24 cellular contexts compared by ENCODE assay signal in the genomic region with DNA sequence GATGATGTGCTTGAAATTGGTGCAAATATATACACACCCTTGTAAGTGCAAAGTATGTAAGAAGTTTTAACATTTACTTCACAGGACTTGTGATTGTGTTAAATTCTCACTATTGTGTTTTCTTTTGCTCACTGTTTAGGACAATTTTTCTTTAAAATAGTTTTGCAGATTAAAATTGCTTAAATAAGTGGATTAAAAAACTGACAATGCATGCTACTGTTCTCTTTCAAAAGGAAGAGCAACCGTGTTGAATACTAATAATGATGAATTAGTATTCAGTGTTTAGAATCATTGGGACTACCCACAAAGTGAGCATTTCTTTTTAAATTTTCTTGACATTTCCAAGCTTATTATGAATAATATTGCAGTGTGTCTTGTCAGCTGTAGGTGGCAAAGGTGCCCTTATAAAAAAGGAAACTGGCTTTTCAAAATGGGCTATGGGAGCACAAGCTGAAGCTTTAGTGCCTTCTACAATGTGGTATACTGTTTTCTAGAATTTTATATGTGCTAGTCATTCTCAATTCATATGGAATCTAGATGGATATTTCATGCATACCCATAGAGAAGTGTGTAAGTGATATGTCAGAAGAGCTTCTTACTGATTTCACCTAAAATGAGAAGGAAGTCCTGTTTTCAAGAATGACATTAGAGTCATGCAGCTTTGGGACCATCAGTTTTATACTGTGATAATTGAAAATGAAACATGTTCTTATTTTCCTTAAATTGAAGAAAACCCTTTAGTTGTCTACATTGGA.
"Had no signal": no experiment of that assay in that cellular context is flagged by ENCODE, and none has a peak within 500 bp of the region (broad histone marks: within the 10 kb centered on the region; RNA-seq: fewer than 3 reads in every experiment).

No MANE protein-coding gene starts in this region.

- H3K9me3 Mint-ChIP-seq: memory B cell; naive B cell; neural progenitor cell; stimulated activated naive CD8-positive, alpha-beta T cell treated with anti-CD3 and anti-CD28 coated beads, Interleukin-15, amount 100 ng/mL, for 72 hours had no signal

- H3K4me1 Mint-ChIP-seq: activated CD8-positive, alpha-beta memory T cell treated with anti-CD3 and anti-CD28 coated beads, Interleukin-2, amount 10 ng/mL, durations not matched to agents 7 days and 5 days; memory B cell; naive B cell; neural progenitor cell had no signal

- ATAC-seq: activated CD8-positive, alpha-beta memory T cell treated with anti-CD3 and anti-CD28 coated beads, Interleukin-2, amount 10 ng/mL, durations not matched to agents 7 days and 5 days; mucosa of descending colon; sciatic nerve; stimulated activated naive CD8-positive, alpha-beta T cell treated with anti-CD3 and anti-CD28 coated beads, Interleukin-15, amount 100 ng/mL, for 72 hours; upper lobe of right lung had no signal

- H3K4me1 ChIP-seq: neural progenitor cell, upper lobe of right lung had no signal

- H3K4me2 ChIP-seq: neural progenitor cell, smooth muscle cell had no signal

- H3K4me3 Mint-ChIP-seq: activated CD8-positive, alpha-beta memory T cell treated with anti-CD3 and anti-CD28 coated beads, Interleukin-2, amount 10 ng/mL, durations not matched to agents 7 days and 5 days; memory B cell; naive B cell; neural progenitor cell; stimulated activated naive CD8-positive, alpha-beta T cell treated with anti-CD3 and anti-CD28 coated beads, Interleukin-15, amount 100 ng/mL, for 72 hours had no signal

- H2AFZ ChIP-seq: neural progenitor cell had no signal

- DNase-seq: activated CD4-positive, alpha-beta T cell treated with anti-CD3 and anti-CD28 coated beads for 1 hour; activated CD4-positive, alpha-beta T cell treated with anti-CD3 and anti-CD28 coated beads, Interleukin-2, amount 50 U/mL, for 4 hours; activated CD8-positive, alpha-beta memory T cell treated with anti-CD3 and anti-CD28 coated beads, Interleukin-2, amount 10 ng/mL, durations not matched to agents 7 days and 5 days; activated effector memory CD4-positive, alpha-beta T cell treated with Interleukin-2 at 50 U/mL for 16 hours; activated naive CD4-positive, alpha-beta T cell treated with anti-CD3 and anti-CD28 coated beads, Interleukin-2, amount 50 U/mL, for 16 hours; activated T-cell treated with anti-CD3 and anti-CD28 coated beads, Interleukin-2, amount 50 U/mL, for 48 hours; amniotic stem cell; foreskin melanocyte; kidney; left ventricle myocardium inferior; mucosa of descending colon; naive B cell; stimulated activated CD4-positive, alpha-beta T cell treated with anti-CD3 and anti-CD28 coated beads, Interleukin-4, amount 100 ng/mL, for 1 hour; stimulated activated naive CD8-positive, alpha-beta T cell treated with anti-CD3 and anti-CD28 coated beads, Interleukin-15, amount 100 ng/mL, for 72 hours; SW 1271; T-helper 2 cell; upper lobe of right lung; WERI-Rb-1 had no signal

- H3K27me3 Mint-ChIP-seq: activated CD8-positive, alpha-beta memory T cell treated with anti-CD3 and anti-CD28 coated beads, Interleukin-2, amount 10 ng/mL, durations not matched to agents 7 days and 5 days; memory B cell; naive B cell; stimulated activated naive CD8-positive, alpha-beta T cell treated with anti-CD3 and anti-CD28 coated beads, Interleukin-15, amount 100 ng/mL, for 72 hours had no signal

- H3K4me3 ChIP-seq: left ventricle myocardium inferior, mucosa of descending colon, neural progenitor cell, smooth muscle cell, thoracic aorta, upper lobe of right lung had no signal

- H3K27me3 ChIP-seq: neural progenitor cell, upper lobe of right lung had no signal

- H3K27ac ChIP-seq: left ventricle myocardium inferior, neural progenitor cell, thoracic aorta, upper lobe of right lung, WERI-Rb-1 had no signal

- H3K27ac Mint-ChIP-seq: activated CD8-positive, alpha-beta memory T cell treated with anti-CD3 and anti-CD28 coated beads, Interleukin-2, amount 10 ng/mL, durations not matched to agents 7 days and 5 days; memory B cell; neural progenitor cell; stimulated activated naive CD8-positive, alpha-beta T cell treated with anti-CD3 and anti-CD28 coated beads, Interleukin-15, amount 100 ng/mL, for 72 hours had no signal

- FAIRE-seq: colon, kidney had no signal

- H3K9me3 ChIP-seq: left ventricle myocardium inferior, mucosa of descending colon, thoracic aorta, upper lobe of right lung had no signal
